In the genomic region with DNA sequence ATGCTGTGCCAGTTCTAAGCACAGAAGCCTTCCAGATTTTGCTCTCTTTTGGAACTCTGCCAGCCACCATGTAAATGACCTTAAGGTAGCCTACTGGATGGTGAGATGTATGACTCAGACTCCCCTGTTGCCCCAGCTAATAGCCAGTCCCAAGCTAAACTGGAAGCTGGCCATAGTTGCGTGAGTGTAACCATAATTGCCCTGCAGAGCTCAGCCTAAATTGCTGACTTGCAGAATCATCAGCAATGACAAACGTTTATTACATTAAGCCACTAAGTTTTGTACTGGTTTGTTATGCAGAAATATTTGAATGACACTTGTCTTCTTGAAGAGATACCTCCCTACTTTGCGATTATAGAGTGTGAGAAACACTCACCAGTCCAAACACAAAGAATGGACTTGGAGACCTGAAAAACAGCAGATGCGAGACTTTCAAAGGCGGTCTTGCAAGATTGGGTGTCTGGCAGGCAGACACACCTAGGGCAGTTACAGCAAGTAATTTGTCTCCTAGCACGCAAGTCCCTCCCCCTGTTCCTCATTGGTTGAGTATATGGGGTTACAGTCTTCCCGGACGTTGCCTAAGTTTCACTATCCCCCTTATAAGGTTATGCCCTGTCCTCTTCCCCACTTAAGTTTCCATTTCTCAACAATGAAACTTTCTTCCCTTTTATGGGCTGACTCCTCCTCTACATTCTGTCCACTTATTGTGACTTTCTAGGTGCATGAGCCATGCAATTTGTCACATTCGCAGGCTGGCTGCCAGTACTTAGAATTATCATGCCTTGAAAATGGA, we compare ENCODE assay signal across 9 cellular contexts.
DNase-seq lines count a peak whose midpoint lies in the region; ATAC-seq and TF ChIP-seq lines count a peak whose summit lies in the region.
"Had no signal": no experiment of that assay in that cellular context is flagged by ENCODE, and none has a peak within 500 bp of the region (broad histone marks: within the 10 kb centered on the region; RNA-seq: fewer than 3 reads in every experiment).

No MANE protein-coding gene starts in this region.

- intact Hi-C loops in thyroid gland (cut with DNase I) = no loop called here

- no peaks in the 10 kb centered on the region for H3K9me3 ChIP-seq in thyroid gland
- H3K9me3 ChIP-seq: BLaER1 had no signal

- no peaks in the 10 kb centered on the region for H3K27me3 ChIP-seq in thyroid gland
- H3K27me3 ChIP-seq: BLaER1 had no signal

- TF ChIP-seq POLR2A in thyroid gland (IDR thresholded peaks at IDR 0.05) = no peak

- TF ChIP-seq CTCF in thyroid gland (IDR thresholded peaks at IDR 0.05) = no peak

- ATAC-seq in HG02970 (IDR thresholded peaks at IDR 0.05; ENCODE audit: low FRiP score, unreplicated experiment) = peak; percentile 60

- DNase-seq in NCI-H748 (lab: John Stamatoyannopoulos, UW; ENCODE audit: unreplicated experiment) = peak; percentile 46
- DNase-seq in NCI-H748 treated with DMSO at 0.1 percent for 48 hours (lab: John Stamatoyannopoulos, UW) = no peak
- peak; percentile 58 for DNase-seq in RKO (ENCODE audit: low spot score)
- DNase-seq in glomerular visceral epithelial cell (ENCODE audit: extremely low spot score) = peak; percentile 86
- peak; percentile 21 to 30 for DNase-seq in thyroid gland
- DNase-seq in NCI-H1694 treated with DMSO at 0.1 percent for 48 hours (lab: John Stamatoyannopoulos, UW) = no peak
- no peak for DNase-seq in ureter (ENCODE audit: low spot score)

- H3K27ac ChIP-seq in thyroid gland = no peak overlapping the region
- H3K27ac ChIP-seq: BLaER1 had no signal

- no peak overlapping the region for H3K4me3 ChIP-seq in thyroid gland (replicated peaks in 1 of 3)
- H3K4me3 ChIP-seq: BLaER1 had no signal

- H3K36me3 ChIP-seq in thyroid gland = no peaks in the 10 kb centered on the region
- H3K36me3 ChIP-seq: BLaER1 had no signal

- WGBS in thyroid gland, 2 donors = 53 to 55% methylated on average over 9 of the region's 9 CpGs

- H3K4me1 ChIP-seq in thyroid gland = peaks cover 0 to 8% of the 10 kb centered on the region in 2 donors

Comparison
In these comparisons a context has a peak if more than half of its experiments do, and no peak if none do; other contexts are left out.
1. DNase-seq: peak in NCI-H748 (single experiment), RKO (single experiment), glomerular visceral epithelial cell (single experiment) and thyroid gland (2 of 2); none in NCI-H748 treated with DMSO at 0.1 percent for 48 hours (single experiment), NCI-H1694 treated with DMSO at 0.1 percent for 48 hours (single experiment) and ureter (single experiment).